ENCODE assay signal across 18 cellular contexts in genomic region chr7:76409537-76409936, GRCh38. TPM values are rescaled to one million over a fixed set of nuclear protein-coding genes. Genes with fewer than 3 reads are reported as not detected.
DNase-seq lines count a peak whose midpoint lies in the region; ATAC-seq and TF ChIP-seq lines count a peak whose summit lies in the region.
"Had no signal": no experiment of that assay in that cellular context is flagged by ENCODE, and none has a peak within 500 bp of the region (broad histone marks: within the 10 kb centered on the region; RNA-seq: fewer than 3 reads in every experiment).

Gene SSC4D, minus strand, starts transcription at chr7:76409697. Its CDS starts 5,258 bp downstream, at chr7:76404439.

- H3K4me1 Mint-ChIP-seq in progenitor cell of endocrine pancreas (ENCODE audit: low read depth) = peaks cover 10% of the 10 kb centered on the region
- H3K4me1 Mint-ChIP-seq in activated T-cell treated with anti-CD3 and anti-CD28 coated beads, Interleukin-2, amount 50 U/mL, for 72 hours (ENCODE audit: low read depth) = peaks cover 4% of the 10 kb centered on the region
- H3K4me1 Mint-ChIP-seq: activated naive CD8-positive, alpha-beta T cell treated with anti-CD3 and anti-CD28 coated beads for 36 hours had no signal

- H3K4me3 ChIP-seq in HUES64 (ENCODE audit: low read length) = peak within 1 kb of the TSS; percentile 60
- H3K4me3 ChIP-seq in iPS-18a (ENCODE audit: low read length) = peak within 1 kb of the TSS; percentile 46
- H3K4me3 ChIP-seq: BLaER1 treated with 17β-estradiol and CSF1 and Interleukin-3, amounts not matched to agents 10 nM and 100 nM; spleen; stomach had no signal

- DNase-seq in SW480 (ENCODE audit: low spot score) (peak; percentile 41), progenitor cell of endocrine pancreas (ENCODE audit: low spot score, unreplicated experiment) (no peak), NOMO-1 treated with DMSO at 0.1 percent for 48 hours (lab: John Stamatoyannopoulos, UW; ENCODE audit: unreplicated experiment) (no peak), NCI-H1105 (lab: John Stamatoyannopoulos, UW) (no peak), erythroblast (lab: John Stamatoyannopoulos, UW) (no peak)
- DNase-seq in activated T-cell treated with anti-CD3 and anti-CD28 coated beads, Interleukin-2, amount 50 U/mL, for 72 hours = no peak
- DNase-seq: activated CD4-positive, alpha-beta T cell treated with anti-CD3 and anti-CD28 coated beads for 4 hours; activated naive CD8-positive, alpha-beta T cell treated with anti-CD3 and anti-CD28 coated beads for 36 hours; central memory CD4-positive, alpha-beta T cell; DND-41; foreskin melanocyte; kidney glomerular epithelial cell; posterior cingulate gyrus; spleen; stomach had no signal

- no peaks in the 10 kb centered on the region for H3K9me3 ChIP-seq in HUES64 (ENCODE audit: insufficient read depth, low read depth, low read length)
- H3K9me3 ChIP-seq in iPS-18a (ENCODE audit: control insufficient read depth, low read depth, low read length) = no peaks in the 10 kb centered on the region
- H3K9me3 ChIP-seq: BLaER1 treated with 17β-estradiol and CSF1 and Interleukin-3, amounts not matched to agents 10 nM and 100 nM; spleen; stomach had no signal

- H3K4me1 ChIP-seq in HUES64 (ENCODE audit: insufficient read depth, low read length) (peaks cover 4% of the 10 kb centered on the region; the same call in 1 of the 2 replicates), iPS-18a (ENCODE audit: control insufficient read depth, low read depth, low read length) (no peaks in the 10 kb centered on the region)
- H3K4me1 ChIP-seq: stomach had no signal

- H3K36me3 ChIP-seq in HUES64 (ENCODE audit: insufficient read depth, low read length) = no peaks in the 10 kb centered on the region
- H3K36me3 ChIP-seq in iPS-18a (ENCODE audit: control insufficient read depth, low read depth, low read length) = no peaks in the 10 kb centered on the region
- H3K36me3 ChIP-seq: BLaER1 treated with 17β-estradiol and CSF1 and Interleukin-3, amounts not matched to agents 10 nM and 100 nM; spleen; stomach had no signal

- peak within 1 kb of the TSS; percentile 86 for H3K27ac Mint-ChIP-seq in progenitor cell of endocrine pancreas
- no peak within 1 kb of the TSS for H3K27ac Mint-ChIP-seq in activated T-cell treated with anti-CD3 and anti-CD28 coated beads, Interleukin-2, amount 50 U/mL, for 72 hours
- H3K27ac Mint-ChIP-seq: activated naive CD8-positive, alpha-beta T cell treated with anti-CD3 and anti-CD28 coated beads for 36 hours had no signal

- no peak for ATAC-seq in activated T-cell treated with anti-CD3 and anti-CD28 coated beads, Interleukin-2, amount 50 U/mL, for 72 hours (replicated peaks in 1 of 2)

- 10% methylated on average over 5 of the region's 6 CpGs for WGBS in HUES64

- H3K9ac ChIP-seq in HUES64 (ENCODE audit: low read depth, low read length) (peak within 1 kb of the TSS; percentile 59; the same call in 1 of the 2 replicates), iPS-18a (ENCODE audit: low read length) (no peak within 1 kb of the TSS)
- H3K9ac ChIP-seq: BLaER1 treated with 17β-estradiol and CSF1 and Interleukin-3, amounts not matched to agents 10 nM and 100 nM had no signal

- H3K27ac ChIP-seq in HUES64 (ENCODE audit: low read depth, low read length) = no peak within 1 kb of the TSS
- no peak within 1 kb of the TSS for H3K27ac ChIP-seq in iPS-18a (ENCODE audit: low read length)
- H3K27ac ChIP-seq: BLaER1 treated with 17β-estradiol and CSF1 and Interleukin-3, amounts not matched to agents 10 nM and 100 nM; spleen; stomach had no signal

- no peaks in the 10 kb centered on the region for H3K27me3 ChIP-seq in HUES64 (ENCODE audit: insufficient read depth, low read length)
- H3K27me3 ChIP-seq in iPS-18a (ENCODE audit: control insufficient read depth, insufficient read depth, low read length) = no peaks in the 10 kb centered on the region
- H3K27me3 ChIP-seq: BLaER1 treated with 17β-estradiol and CSF1 and Interleukin-3, amounts not matched to agents 10 nM and 100 nM; spleen; stomach had no signal

- peak within 1 kb of the TSS; percentile 62 for H3K4me3 Mint-ChIP-seq in progenitor cell of endocrine pancreas (ENCODE audit: low read depth)
- H3K4me3 Mint-ChIP-seq in activated T-cell treated with anti-CD3 and anti-CD28 coated beads, Interleukin-2, amount 50 U/mL, for 72 hours = no peak within 1 kb of the TSS
- H3K4me3 Mint-ChIP-seq: activated naive CD8-positive, alpha-beta T cell treated with anti-CD3 and anti-CD28 coated beads for 36 hours had no signal

- no peaks in the 10 kb centered on the region for H3K9me3 Mint-ChIP-seq in progenitor cell of endocrine pancreas (ENCODE audit: low read depth)
- H3K9me3 Mint-ChIP-seq in activated T-cell treated with anti-CD3 and anti-CD28 coated beads, Interleukin-2, amount 50 U/mL, for 72 hours = no peaks in the 10 kb centered on the region
- H3K9me3 Mint-ChIP-seq: activated naive CD8-positive, alpha-beta T cell treated with anti-CD3 and anti-CD28 coated beads for 36 hours had no signal

- no peak for TF ChIP-seq POLR2A in erythroblast (IDR thresholded peaks at IDR 0.05; ENCODE audit: low read length)

- peaks cover 5% of the 10 kb centered on the region for H3K27me3 Mint-ChIP-seq in progenitor cell of endocrine pancreas
- no peaks in the 10 kb centered on the region for H3K27me3 Mint-ChIP-seq in activated T-cell treated with anti-CD3 and anti-CD28 coated beads, Interleukin-2, amount 50 U/mL, for 72 hours (ENCODE audit: low read depth)
- H3K27me3 Mint-ChIP-seq: activated naive CD8-positive, alpha-beta T cell treated with anti-CD3 and anti-CD28 coated beads for 36 hours had no signal

- H3K36me3 Mint-ChIP-seq in progenitor cell of endocrine pancreas (ENCODE audit: insufficient read depth) = no peaks in the 10 kb centered on the region
- H3K36me3 Mint-ChIP-seq in activated T-cell treated with anti-CD3 and anti-CD28 coated beads, Interleukin-2, amount 50 U/mL, for 72 hours (ENCODE audit: insufficient read depth in 2 of 2) = no peaks in the 10 kb centered on the region
- H3K36me3 Mint-ChIP-seq: activated naive CD8-positive, alpha-beta T cell treated with anti-CD3 and anti-CD28 coated beads for 36 hours had no signal

- TF ChIP-seq CTCF in progenitor cell of endocrine pancreas (IDR thresholded peaks at IDR 0.05; ENCODE audit: unreplicated experiment) = no peak

RNA-seq across cellular contexts. Expression of gene SSC4D, which starts in this region (rescaled TPM):
- polyA plus RNA-seq in HUES64 (2013, experiment 1 of 2) = 7.2 TPM
- 10.3 TPM for polyA plus RNA-seq in HUES64 (2013, experiment 2 of 2)
- 7.4 and 10.7 TPM in 2 replicates for total RNA-seq in progenitor cell of endocrine pancreas
- total RNA-seq in activated T-cell treated with anti-CD3 and anti-CD28 coated beads, Interleukin-2, amount 50 U/mL, for 72 hours = 1 to 10 TPM in 1 of 2 donors, under 1 TPM in 1; 0.60 to 1.0 TPM
